Comparison of ENCODE assay signal across 19 cellular contexts in genomic region chr1:11800391-11800755, GRCh38. TPM values are rescaled to one million over a fixed set of nuclear protein-coding genes. Genes with fewer than 3 reads are reported as not detected.
"Had no signal": no experiment of that assay in that cellular context is flagged by ENCODE, and none has a peak within 500 bp of the region (broad histone marks: within the 10 kb centered on the region; RNA-seq: fewer than 3 reads in every experiment).

No MANE protein-coding gene starts in this region.

- H3K9me3 ChIP-seq: gastroesophageal sphincter, tibial artery had no signal

- H3K27me3 ChIP-seq: gastroesophageal sphincter, tibial artery had no signal

- H3K4me3 ChIP-seq: gastroesophageal sphincter, tibial artery had no signal

- H3K9me3 Mint-ChIP-seq: activated B cell treated with CpG ODN at 0.5 μM for 24 hours; activated CD8-positive, alpha-beta T cell treated with anti-CD3 and anti-CD28 coated beads for 36 hours; activated T-cell treated with anti-CD3 and anti-CD28 coated beads, Interleukin-2, amount 50 U/mL, for 4 hours; central memory CD8-positive, alpha-beta T cell; neural crest cell; stimulated activated memory B cell treated with anti-CD40 and anti-IgM and Interleukin-4, amounts not matched to agents 10 μg/mL and 1 μg/mL and 100 μg/mL, for 72 hours; T-helper 2 cell treated with Interferon-gamma antibody and Interleukin-4, amounts not matched to agents 5 μg/mL and 100 μg/mL, for 36 hours had no signal

- H3K27me3 Mint-ChIP-seq: activated B cell treated with CpG ODN at 0.5 μM for 24 hours; activated CD8-positive, alpha-beta T cell treated with anti-CD3 and anti-CD28 coated beads for 36 hours; activated naive CD8-positive, alpha-beta T cell; central memory CD8-positive, alpha-beta T cell; stimulated activated memory B cell treated with anti-CD40 and anti-IgM and Interleukin-4, amounts not matched to agents 10 μg/mL and 1 μg/mL and 100 μg/mL, for 72 hours had no signal

- DNase-seq: activated B cell treated with CpG ODN at 0.5 μM for 24 hours; activated CD4-positive, alpha-beta T cell treated with anti-CD3 and anti-CD28 coated beads for 48 hours; activated CD8-positive, alpha-beta T cell treated with anti-CD3 and anti-CD28 coated beads for 36 hours; activated gamma-delta T cell treated with Interleukin-2 at 50 U/mL for 16 hours; activated T-cell treated with anti-CD3 and anti-CD28 coated beads, Interleukin-2, amount 50 U/mL, for 4 hours; amniotic stem cell; cortex of kidney; effector CD8-positive, alpha-beta T cell; SW 1271 had no signal

- H3K27ac Mint-ChIP-seq: activated B cell treated with CpG ODN at 0.5 μM for 24 hours; activated CD8-positive, alpha-beta T cell treated with anti-CD3 and anti-CD28 coated beads for 36 hours; activated naive CD8-positive, alpha-beta T cell; stimulated activated memory B cell treated with anti-CD40 and anti-IgM and Interleukin-4, amounts not matched to agents 10 μg/mL and 1 μg/mL and 100 μg/mL, for 72 hours; T-helper 2 cell treated with Interferon-gamma antibody and Interleukin-4, amounts not matched to agents 5 μg/mL and 100 μg/mL, for 36 hours had no signal

- ATAC-seq: activated CD8-positive, alpha-beta T cell treated with anti-CD3 and anti-CD28 coated beads for 36 hours; activated T-cell treated with anti-CD3 and anti-CD28 coated beads, Interleukin-2, amount 50 U/mL, for 4 hours; gastroesophageal sphincter; stimulated activated memory B cell treated with anti-CD40 and anti-IgM and Interleukin-4, amounts not matched to agents 10 μg/mL and 1 μg/mL and 100 μg/mL, for 72 hours had no signal

- H3K4me3 Mint-ChIP-seq: activated B cell treated with CpG ODN at 0.5 μM for 24 hours; activated CD8-positive, alpha-beta T cell treated with anti-CD3 and anti-CD28 coated beads for 36 hours; activated naive CD8-positive, alpha-beta T cell; activated T-cell treated with anti-CD3 and anti-CD28 coated beads, Interleukin-2, amount 50 U/mL, for 4 hours; central memory CD8-positive, alpha-beta T cell; neural crest cell; stimulated activated memory B cell treated with anti-CD40 and anti-IgM and Interleukin-4, amounts not matched to agents 10 μg/mL and 1 μg/mL and 100 μg/mL, for 72 hours; T-helper 2 cell treated with Interferon-gamma antibody and Interleukin-4, amounts not matched to agents 5 μg/mL and 100 μg/mL, for 36 hours had no signal

RNA-seq across cellular contexts. Expression of gene C1orf167, which starts 38.4 kb away (rescaled TPM):
- total RNA-seq: activated B cell treated with CpG ODN at 0.5 μM for 24 hours; activated CD8-positive, alpha-beta T cell treated with anti-CD3 and anti-CD28 coated beads for 36 hours; activated T-cell treated with anti-CD3 and anti-CD28 coated beads, Interleukin-2, amount 50 U/mL, for 4 hours; neural crest cell; osteoblast; pulmonary artery endothelial cell had no signal

RNA-seq across cellular contexts. Expression of gene NPPA, which starts 47.2 kb away (rescaled TPM):
- total RNA-seq: activated B cell treated with CpG ODN at 0.5 μM for 24 hours; activated CD8-positive, alpha-beta T cell treated with anti-CD3 and anti-CD28 coated beads for 36 hours; activated T-cell treated with anti-CD3 and anti-CD28 coated beads, Interleukin-2, amount 50 U/mL, for 4 hours; mesenteric fat pad; neural crest cell; osteoblast; pulmonary artery endothelial cell had no signal

RNA-seq across cellular contexts. Expression of gene NPPB, which starts 58.4 kb away (rescaled TPM):
- total RNA-seq: activated B cell treated with CpG ODN at 0.5 μM for 24 hours; activated CD8-positive, alpha-beta T cell treated with anti-CD3 and anti-CD28 coated beads for 36 hours; activated T-cell treated with anti-CD3 and anti-CD28 coated beads, Interleukin-2, amount 50 U/mL, for 4 hours; gastroesophageal sphincter; mesenteric fat pad; neural crest cell; osteoblast; pulmonary artery endothelial cell had no signal
